8 cellular contexts compared by ENCODE assay signal in the genomic region with DNA sequence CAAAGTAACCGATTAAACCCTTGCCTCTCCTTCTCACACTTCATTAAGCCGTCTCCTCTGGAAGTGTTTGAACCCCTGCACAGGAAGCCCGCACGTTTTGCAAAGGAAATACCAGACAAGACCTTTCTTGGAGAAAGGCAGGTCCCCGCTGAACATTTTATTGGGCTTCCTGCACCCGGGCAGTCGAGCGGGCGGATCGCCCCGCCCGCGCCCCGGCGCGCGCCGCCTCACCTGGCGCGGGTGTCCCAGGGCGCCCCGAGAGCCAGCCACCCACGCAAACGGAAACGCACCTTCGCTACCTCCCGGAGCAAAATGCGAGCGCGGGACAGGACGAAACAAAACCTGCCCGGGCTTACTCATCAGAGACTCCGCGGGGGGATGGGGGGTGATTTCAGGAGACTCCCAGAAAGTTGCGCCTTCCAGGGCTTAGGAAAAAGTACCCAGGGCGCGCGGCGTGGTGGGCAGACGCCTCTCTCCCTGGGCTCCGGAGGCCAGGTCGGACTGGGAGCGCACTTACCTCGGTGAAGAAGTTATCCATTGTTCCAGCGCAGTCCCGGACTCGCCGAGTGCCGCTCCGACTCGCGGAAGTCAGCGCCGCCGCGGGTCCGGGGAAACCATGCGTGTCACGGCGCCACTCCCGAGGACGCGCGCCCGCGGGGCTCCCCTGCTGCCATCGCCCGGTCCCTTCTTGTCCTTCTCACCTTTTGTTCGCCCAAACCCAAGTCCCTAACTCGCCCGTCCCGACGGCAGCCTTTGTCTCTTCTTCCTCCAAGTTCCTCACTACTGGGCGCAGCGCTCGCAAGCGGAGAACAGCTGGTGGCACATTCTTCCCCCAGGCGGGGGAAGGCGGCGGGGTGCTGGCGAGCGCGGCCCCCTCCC. TPM values are rescaled to one million over a fixed set of nuclear protein-coding genes. Genes with fewer than 3 reads are reported as not detected.
DNase-seq lines count a peak whose midpoint lies in the region; ATAC-seq and TF ChIP-seq lines count a peak whose summit lies in the region.

No MANE protein-coding gene starts in this region.

- H3K4me3 Mint-ChIP-seq in CD14-positive monocyte: peak overlapping the region; percentile 97 to 100

- in situ Hi-C loops in SK-MEL-5 (cut with HindIII; ENCODE audit: low pct_unique_long_range_greater_than_20kb, low sequenced_read_pairs): loop anchor here (25.0 kb wide), 1 partner anchor 252 kb away; no protein-coding TSS in a partner anchor

- H3K36me3 ChIP-seq in liver (ENCODE audit: control insufficient read depth in 4 of 4, insufficient read depth in 3 of 4, low read depth in 1 of 4, low read length in 3 of 4): no peaks in the 10 kb centered on the region

- ATAC-seq in GM19043 (IDR thresholded peaks at IDR 0.05; ENCODE audit: low read depth, unreplicated experiment): peak; percentile 43
- peak; percentile 41 for ATAC-seq in HG03378 (IDR thresholded peaks at IDR 0.05; ENCODE audit: unreplicated experiment)

- TF ChIP-seq RAD21 in liver (IDR thresholded peaks at IDR 0.05): no peak

- H3K4me3 ChIP-seq in choroid plexus epithelial cell (ENCODE audit: low read depth, low read length) (peak overlapping the region; percentile 95), liver (ENCODE audit: low read depth in 1 of 3, low read length in 3 of 3) (peak overlapping the region; percentile 28 to 67 (median 44))

- H3K27me3 Mint-ChIP-seq in CD14-positive monocyte (ENCODE audit: low read depth in 3 of 3): peaks cover 58 to 82% (median 68%) of the 10 kb centered on the region in 3 donors

- peak overlapping the region in 4 of 7 donors; percentile 27 to 85 (median 49) for H3K27ac Mint-ChIP-seq in CD14-positive monocyte

- 4% methylated on average over 83 of the region's 83 CpGs for WGBS in liver

- peaks cover 38% of the 10 kb centered on the region for H3K4me1 Mint-ChIP-seq in CD14-positive monocyte

- peak overlapping the region; percentile 53 to 72 for H3K27ac ChIP-seq in liver (ENCODE audit: low read depth in 1 of 2, low read length in 2 of 2)

- intact Hi-C loops in CD14-positive monocyte (cut with micrococcal nuclease): loop anchor here in 1 of 2 donors (5.0 to 10.0 kb wide), 3 partner anchors 141 to 257 kb away; no protein-coding TSS in a partner anchor

- H3K9me3 Mint-ChIP-seq in CD14-positive monocyte: peaks cover 0 to 22% (median 6%) of the 10 kb centered on the region in 7 donors

- peaks cover 3 to 20% (median 13%) of the 10 kb centered on the region in 4 donors for H3K4me1 ChIP-seq in liver (ENCODE audit: control insufficient read depth in 4 of 4, insufficient read depth in 4 of 4, low read length in 3 of 4)

- H3K36me3 Mint-ChIP-seq in CD14-positive monocyte: peaks cover 0 to 8% of the 10 kb centered on the region in 2 donors

- H3K27me3 ChIP-seq in liver (ENCODE audit: control insufficient read depth in 4 of 4, insufficient read depth in 4 of 4, low read length in 3 of 4): peaks cover 0 to 16% (median 4%) of the 10 kb centered on the region in 4 donors

- H3K9ac ChIP-seq in liver (ENCODE audit: low read depth in 1 of 2, low read length in 2 of 2): peak overlapping the region in 1 of 2 donors; percentile 60

- TF ChIP-seq CTCF in CD14-positive monocyte (IDR thresholded peaks at IDR 0.05) (no peak), choroid plexus epithelial cell (conservative IDR thresholded peaks at IDR 0.05; ENCODE audit: low read depth, low read length) (no peak), liver (IDR thresholded peaks at IDR 0.05; ENCODE audit: low read depth, low read length, missing input control) (no peak)

- DNase-seq in CD14-positive monocyte (ENCODE audit: low spot score): peak; percentile 58
- DNase-seq in SK-MEL-5 (ENCODE audit: low read depth, low spot score): peak; percentile 36
- DNase-seq in choroid plexus epithelial cell (ENCODE audit: low read depth): peak; percentile 36
- peak; percentile 47 for DNase-seq in stimulated activated CD8-positive, alpha-beta memory T cell treated with anti-CD3 and anti-CD28 coated beads, Interleukin-4, amount 100 ng/mL, for 48 hours
- DNase-seq in foreskin melanocyte: no peak

- no peaks in the 10 kb centered on the region for H3K9me3 ChIP-seq in liver (ENCODE audit: control insufficient read depth in 4 of 4, low read length in 3 of 4)

TF ChIP-seq in liver, 16 proteins besides CTCF, POLR2A, EP300 and RAD21:
- TF ChIP-seq, protein P1, sequence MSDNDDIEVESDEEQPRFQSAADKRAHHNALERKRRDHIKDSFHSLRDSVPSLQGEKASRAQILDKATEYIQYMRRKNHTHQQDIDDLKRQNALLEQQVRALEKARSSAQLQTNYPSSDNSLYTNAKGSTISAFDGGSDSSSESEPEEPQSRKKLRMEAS (IDR thresholded peaks at IDR 0.05): no peak
- TF ChIP-seq FOXA1 (IDR thresholded peaks at IDR 0.05): no peak
- TF ChIP-seq NR2F2 (IDR thresholded peaks at IDR 0.05): no peak
- no peak for TF ChIP-seq SP1 (IDR thresholded peaks at IDR 0.05)
- no peak for TF ChIP-seq ATF3 (IDR thresholded peaks at IDR 0.05)
- no peak for TF ChIP-seq YY1 (IDR thresholded peaks at IDR 0.05)
- TF ChIP-seq, protein P2, sequence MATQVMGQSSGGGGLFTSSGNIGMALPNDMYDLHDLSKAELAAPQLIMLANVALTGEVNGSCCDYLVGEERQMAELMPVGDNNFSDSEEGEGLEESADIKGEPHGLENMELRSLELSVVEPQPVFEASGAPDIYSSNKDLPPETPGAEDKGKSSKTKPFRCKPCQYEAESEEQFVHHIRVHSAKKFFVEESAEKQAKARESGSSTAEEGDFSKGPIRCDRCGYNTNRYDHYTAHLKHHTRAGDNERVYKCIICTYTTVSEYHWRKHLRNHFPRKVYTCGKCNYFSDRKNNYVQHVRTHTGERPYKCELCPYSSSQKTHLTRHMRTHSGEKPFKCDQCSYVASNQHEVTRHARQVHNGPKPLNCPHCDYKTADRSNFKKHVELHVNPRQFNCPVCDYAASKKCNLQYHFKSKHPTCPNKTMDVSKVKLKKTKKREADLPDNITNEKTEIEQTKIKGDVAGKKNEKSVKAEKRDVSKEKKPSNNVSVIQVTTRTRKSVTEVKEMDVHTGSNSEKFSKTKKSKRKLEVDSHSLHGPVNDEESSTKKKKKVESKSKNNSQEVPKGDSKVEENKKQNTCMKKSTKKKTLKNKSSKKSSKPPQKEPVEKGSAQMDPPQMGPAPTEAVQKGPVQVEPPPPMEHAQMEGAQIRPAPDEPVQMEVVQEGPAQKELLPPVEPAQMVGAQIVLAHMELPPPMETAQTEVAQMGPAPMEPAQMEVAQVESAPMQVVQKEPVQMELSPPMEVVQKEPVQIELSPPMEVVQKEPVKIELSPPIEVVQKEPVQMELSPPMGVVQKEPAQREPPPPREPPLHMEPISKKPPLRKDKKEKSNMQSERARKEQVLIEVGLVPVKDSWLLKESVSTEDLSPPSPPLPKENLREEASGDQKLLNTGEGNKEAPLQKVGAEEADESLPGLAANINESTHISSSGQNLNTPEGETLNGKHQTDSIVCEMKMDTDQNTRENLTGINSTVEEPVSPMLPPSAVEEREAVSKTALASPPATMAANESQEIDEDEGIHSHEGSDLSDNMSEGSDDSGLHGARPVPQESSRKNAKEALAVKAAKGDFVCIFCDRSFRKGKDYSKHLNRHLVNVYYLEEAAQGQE (IDR thresholded peaks at IDR 0.05): no peak
- TF ChIP-seq HNF4A (conservative IDR thresholded peaks at IDR 0.05): no peak
- no peak for TF ChIP-seq ZBTB33 (IDR thresholded peaks at IDR 0.05)
- no peak for TF ChIP-seq HNF4G (IDR thresholded peaks at IDR 0.05)
- no peak for TF ChIP-seq EGR1 (IDR thresholded peaks at IDR 0.05; ENCODE audit: low read depth in 2 of 2)
- TF ChIP-seq JUND (IDR thresholded peaks at IDR 0.05): no peak
- TF ChIP-seq TAF1 (conservative IDR thresholded peaks at IDR 0.05): no peak
- TF ChIP-seq FOXA2 (IDR thresholded peaks at IDR 0.05): no peak

RNA-seq across cellular contexts. Expression of gene MYO10, which starts 0.6 kb away (rescaled TPM):
- polyA plus RNA-seq in CD14-positive monocyte (1 to 10 TPM in 1 of 2 donors, under 1 TPM in 1; 0.23 to 1.1 TPM), liver (1 to 10 TPM; 4.3 to 9.5 TPM)
- total RNA-seq in SK-MEL-5 (2014; rRNA removed; shearing (Covaris generic)): 161 and 191 TPM in 2 replicates
- 117 and 156 TPM in 2 replicates for polyA plus RNA-seq in SK-MEL-5 (2015; cell fraction: cytosol; rRNA removed)
- polyA plus RNA-seq in SK-MEL-5 (2015; cell fraction: nucleus; rRNA removed): 66.9 and 85.6 TPM in 2 replicates
- 10 to 100 TPM in 1 of 2 donors, 1 to 10 TPM in 1; 4.8 to 15.3 TPM for total RNA-seq in liver
